35 cellular contexts compared by ENCODE assay signal in the genomic region with DNA sequence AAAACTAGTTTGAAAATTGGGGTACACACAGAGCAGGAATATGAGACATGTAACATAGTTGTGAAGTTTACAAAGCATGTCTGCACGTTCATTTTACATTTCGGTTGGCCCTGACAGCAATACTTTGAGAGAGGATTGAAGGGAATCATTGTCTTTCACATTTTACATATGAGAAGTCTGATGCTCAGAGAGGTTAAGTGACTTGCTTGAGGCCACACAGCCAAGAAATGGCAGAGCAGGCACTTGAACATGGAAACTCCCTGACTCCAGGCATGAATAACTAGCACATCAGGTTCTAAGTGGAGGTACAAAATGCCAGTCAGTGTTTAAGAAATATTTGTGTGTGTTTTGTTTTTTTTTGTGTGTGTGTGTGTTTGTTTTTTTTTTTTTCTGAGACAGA.
"Had no signal": no experiment of that assay in that cellular context is flagged by ENCODE, and none has a peak within 500 bp of the region (broad histone marks: within the 10 kb centered on the region; RNA-seq: fewer than 3 reads in every experiment).

No MANE protein-coding gene starts in this region.

- H3K9me3 ChIP-seq: esophagus muscularis mucosa, gastroesophageal sphincter, heart right ventricle had no signal

- H3K4me3 ChIP-seq: esophagus muscularis mucosa, gastroesophageal sphincter, heart right ventricle had no signal

- FAIRE-seq: astrocyte, colon had no signal

- H3K36me3 ChIP-seq: brain microvascular endothelial cell, esophagus muscularis mucosa, gastroesophageal sphincter, heart right ventricle had no signal

- DNase-seq: activated CD4-positive, alpha-beta memory T cell treated with anti-CD3 and anti-CD28 coated beads for 36 hours; activated CD4-positive, alpha-beta T cell treated with anti-CD3 and anti-CD28 coated beads for 1 hour; activated CD4-positive, alpha-beta T cell treated with anti-CD3 and anti-CD28 coated beads for 48 hours; activated CD4-positive, alpha-beta T cell treated with anti-CD3 and anti-CD28 coated beads, Interleukin-2, amount 50 U/mL, for 1 hour; activated CD8-positive, alpha-beta memory T cell treated with anti-CD3 and anti-CD28 coated beads, Interleukin-2, amount 10 ng/mL, durations not matched to agents 7 days and 5 days; activated CD8-positive, alpha-beta memory T cell treated with anti-CD3 and anti-CD28 coated beads, Interleukin-2, amount 50 U/mL, for 4 hours; activated CD8-positive, alpha-beta T cell treated with anti-CD3 and anti-CD28 coated beads, Interleukin-2, amount 10 ng/mL, durations not matched to agents 7 days and 5 days; activated effector memory CD4-positive, alpha-beta T cell treated with anti-CD3 and anti-CD28 coated beads, Interleukin-2, amount 50 U/mL, for 16 hours; activated naive CD4-positive, alpha-beta T cell treated with anti-CD3 and anti-CD28 coated beads for 36 hours; activated naive CD8-positive, alpha-beta T cell treated with anti-CD3 and anti-CD28 coated beads, Interleukin-2, amount 10 ng/mL, durations not matched to agents 7 days and 5 days; activated T-cell treated with anti-CD3 and anti-CD28 coated beads, Interleukin-2, amount 50 U/mL, for 1 hour; activated T-cell treated with anti-CD3 and anti-CD28 coated beads, Interleukin-2, amount 50 U/mL, for 48 hours; amniotic stem cell; anterior cingulate cortex; brain microvascular endothelial cell; caudate nucleus; cortex of kidney; effector CD4-positive, alpha-beta T cell; effector memory CD8-positive, alpha-beta T cell; erythroblast; foreskin melanocyte; heart right ventricle; T-helper 1 cell; T-helper 17 cell; T1000 had no signal

- H3K27ac ChIP-seq: brain microvascular endothelial cell, esophagus muscularis mucosa, gastroesophageal sphincter, heart right ventricle, VCaP had no signal

- H3K36me3 Mint-ChIP-seq: activated CD4-positive, alpha-beta memory T cell treated with anti-CD3 and anti-CD28 coated beads for 36 hours; activated CD8-positive, alpha-beta memory T cell treated with anti-CD3 and anti-CD28 coated beads, Interleukin-2, amount 10 ng/mL, durations not matched to agents 7 days and 5 days; activated naive CD4-positive, alpha-beta T cell treated with anti-CD3 and anti-CD28 coated beads, Interleukin-2, amount 50 U/mL, for 24 hours; activated naive CD8-positive, alpha-beta T cell treated with anti-CD3 and anti-CD28 coated beads, Interleukin-2, amount 10 ng/mL, durations not matched to agents 7 days and 5 days; WTC11 had no signal

- H3K27ac Mint-ChIP-seq: activated CD4-positive, alpha-beta memory T cell treated with anti-CD3 and anti-CD28 coated beads for 36 hours; activated CD8-positive, alpha-beta memory T cell treated with anti-CD3 and anti-CD28 coated beads, Interleukin-2, amount 10 ng/mL, durations not matched to agents 7 days and 5 days; activated CD8-positive, alpha-beta T cell treated with anti-CD3 and anti-CD28 coated beads, Interleukin-2, amount 10 ng/mL, durations not matched to agents 7 days and 5 days; activated naive CD4-positive, alpha-beta T cell treated with anti-CD3 and anti-CD28 coated beads for 36 hours; activated naive CD4-positive, alpha-beta T cell treated with anti-CD3 and anti-CD28 coated beads, Interleukin-2, amount 50 U/mL, for 24 hours; activated naive CD8-positive, alpha-beta T cell treated with anti-CD3 and anti-CD28 coated beads, Interleukin-2, amount 10 ng/mL, durations not matched to agents 7 days and 5 days; activated T-helper 1 cell treated with anti-CD3 and anti-CD28 coated beads, Interleukin-12 subunit alpha, Interleukin-12 subunit beta, Interleukin-2, Interleukin-4 antibody, amounts not matched to agents 30 ng/mL and 10 ng/mL and 1 ng/mL, durations not matched to agents 14 hours and 24 hours and 36 hours; activated T-helper 2 cell treated with anti-CD3 and anti-CD28 coated beads, Interferon-gamma antibody, Interleukin-2, Interleukin-4, amounts not matched to agents 10 μg/mL and 5 μg/mL and 100 μg/mL, durations not matched to agents 14 hours and 24 hours and 36 hours; effector memory CD8-positive, alpha-beta T cell; T-helper 17 cell; T-helper 2 cell treated with Interferon-gamma antibody and Interleukin-4, amounts not matched to agents 5 μg/mL and 100 μg/mL, for 36 hours; WTC11 had no signal

- H3K9me3 Mint-ChIP-seq: activated CD4-positive, alpha-beta memory T cell treated with anti-CD3 and anti-CD28 coated beads for 36 hours; activated naive CD4-positive, alpha-beta T cell treated with anti-CD3 and anti-CD28 coated beads for 36 hours; activated naive CD4-positive, alpha-beta T cell treated with anti-CD3 and anti-CD28 coated beads, Interleukin-2, amount 50 U/mL, for 24 hours; activated naive CD8-positive, alpha-beta T cell treated with anti-CD3 and anti-CD28 coated beads, Interleukin-2, amount 10 ng/mL, durations not matched to agents 7 days and 5 days; activated T-helper 1 cell treated with anti-CD3 and anti-CD28 coated beads, Interleukin-12 subunit alpha, Interleukin-12 subunit beta, Interleukin-2, Interleukin-4 antibody, amounts not matched to agents 30 ng/mL and 10 ng/mL and 1 ng/mL, durations not matched to agents 14 hours and 24 hours and 36 hours; activated T-helper 2 cell treated with anti-CD3 and anti-CD28 coated beads, Interferon-gamma antibody, Interleukin-2, Interleukin-4, amounts not matched to agents 10 μg/mL and 5 μg/mL and 100 μg/mL, durations not matched to agents 14 hours and 24 hours and 36 hours; effector memory CD8-positive, alpha-beta T cell; T-helper 2 cell treated with Interferon-gamma antibody and Interleukin-4, amounts not matched to agents 5 μg/mL and 100 μg/mL, for 36 hours; WTC11 had no signal

- H3K27me3 ChIP-seq: brain microvascular endothelial cell, gastroesophageal sphincter had no signal

- H3K4me1 Mint-ChIP-seq: activated CD8-positive, alpha-beta memory T cell treated with anti-CD3 and anti-CD28 coated beads, Interleukin-2, amount 10 ng/mL, durations not matched to agents 7 days and 5 days; activated naive CD4-positive, alpha-beta T cell treated with anti-CD3 and anti-CD28 coated beads, Interleukin-2, amount 50 U/mL, for 24 hours; activated naive CD8-positive, alpha-beta T cell treated with anti-CD3 and anti-CD28 coated beads, Interleukin-2, amount 10 ng/mL, durations not matched to agents 7 days and 5 days had no signal

- ATAC-seq: activated CD8-positive, alpha-beta memory T cell treated with anti-CD3 and anti-CD28 coated beads, Interleukin-2, amount 10 ng/mL, durations not matched to agents 7 days and 5 days; activated CD8-positive, alpha-beta T cell treated with anti-CD3 and anti-CD28 coated beads, Interleukin-2, amount 10 ng/mL, durations not matched to agents 7 days and 5 days; effector memory CD8-positive, alpha-beta T cell; gastroesophageal sphincter; heart right ventricle; T-helper 17 cell; WTC11 had no signal

- H3K4me3 Mint-ChIP-seq: activated CD4-positive, alpha-beta memory T cell treated with anti-CD3 and anti-CD28 coated beads for 36 hours; activated CD8-positive, alpha-beta memory T cell treated with anti-CD3 and anti-CD28 coated beads, Interleukin-2, amount 10 ng/mL, durations not matched to agents 7 days and 5 days; activated CD8-positive, alpha-beta T cell treated with anti-CD3 and anti-CD28 coated beads, Interleukin-2, amount 10 ng/mL, durations not matched to agents 7 days and 5 days; activated naive CD4-positive, alpha-beta T cell treated with anti-CD3 and anti-CD28 coated beads for 36 hours; activated naive CD4-positive, alpha-beta T cell treated with anti-CD3 and anti-CD28 coated beads, Interleukin-2, amount 50 U/mL, for 24 hours; activated naive CD8-positive, alpha-beta T cell treated with anti-CD3 and anti-CD28 coated beads, Interleukin-2, amount 10 ng/mL, durations not matched to agents 7 days and 5 days; activated T-helper 1 cell treated with anti-CD3 and anti-CD28 coated beads, Interleukin-12 subunit alpha, Interleukin-12 subunit beta, Interleukin-2, Interleukin-4 antibody, amounts not matched to agents 30 ng/mL and 10 ng/mL and 1 ng/mL, durations not matched to agents 14 hours and 24 hours and 36 hours; effector memory CD8-positive, alpha-beta T cell; T-helper 17 cell; T-helper 2 cell treated with Interferon-gamma antibody and Interleukin-4, amounts not matched to agents 5 μg/mL and 100 μg/mL, for 36 hours; WTC11 had no signal

- H3K27me3 Mint-ChIP-seq: activated naive CD4-positive, alpha-beta T cell treated with anti-CD3 and anti-CD28 coated beads, Interleukin-2, amount 50 U/mL, for 24 hours had no signal
